9 cellular contexts compared by ENCODE assay signal in the genomic region with DNA sequence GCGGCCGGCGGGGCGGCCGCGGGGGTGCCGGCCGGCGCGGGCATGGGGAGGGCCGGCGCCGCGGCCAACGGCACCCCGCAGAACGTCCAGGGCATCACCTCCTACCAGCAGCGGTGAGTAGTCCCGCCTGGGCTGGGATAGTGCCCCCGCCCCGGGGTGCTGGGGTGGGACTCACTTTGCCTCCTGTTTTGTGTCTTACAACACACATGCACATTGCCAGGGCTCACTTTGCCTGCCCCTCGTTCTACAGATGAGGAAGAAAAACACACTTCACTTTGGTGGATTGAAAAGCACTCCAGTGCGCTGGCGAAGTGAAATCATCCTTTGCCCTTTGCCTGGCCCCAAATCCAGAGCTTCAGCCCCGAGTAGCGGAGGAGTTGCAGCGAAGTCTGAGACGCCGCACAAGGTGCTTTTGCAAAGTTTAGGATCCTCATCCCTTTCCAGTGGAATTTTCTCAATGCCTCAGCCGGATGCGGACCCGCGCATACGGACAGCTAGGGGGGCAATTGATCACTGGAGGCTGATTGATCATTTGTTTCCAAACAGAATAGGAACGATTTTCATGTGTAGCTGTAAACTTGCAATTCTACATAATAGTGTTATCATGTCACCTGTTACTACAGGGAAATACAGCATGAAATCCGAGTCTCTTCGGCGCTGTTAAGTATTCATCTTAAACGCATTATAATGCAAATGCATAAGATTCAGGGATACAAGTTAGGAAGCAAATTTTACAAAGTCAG. TPM values are rescaled to one million over a fixed set of nuclear protein-coding genes. Genes with fewer than 3 reads are reported as not detected.
A peak's percentile ranks its signal among the peaks of the same experiment; 100 is the strongest.
DNase-seq lines count a peak whose midpoint lies in the region; ATAC-seq, FAIRE-seq and TF ChIP-seq lines count a peak whose summit lies in the region.
"Had no signal": no experiment of that assay in that cellular context is flagged by ENCODE, and none has a peak within 500 bp of the region (broad histone marks: within the 10 kb centered on the region; RNA-seq: fewer than 3 reads in every experiment).

No MANE protein-coding gene starts in this region.

- no peaks in the 10 kb centered on the region for H3K9me3 Mint-ChIP-seq in osteocyte (ENCODE audit: unreplicated experiment)
- H3K9me3 Mint-ChIP-seq in activated CD4-positive, alpha-beta T cell treated with anti-CD3 and anti-CD28 coated beads, Interleukin-2, amount 10 ng/mL, durations not matched to agents 7 days and 5 days: no peaks in the 10 kb centered on the region
- H3K9me3 Mint-ChIP-seq: activated CD4-positive, alpha-beta memory T cell treated with anti-CD3 and anti-CD28 coated beads, Interleukin-2, amount 10 ng/mL, durations not matched to agents 7 days and 5 days had no signal

- peaks cover 25% of the 10 kb centered on the region for H3K4me1 Mint-ChIP-seq in osteocyte (ENCODE audit: unreplicated experiment)
- peaks cover 12% of the 10 kb centered on the region for H3K4me1 Mint-ChIP-seq in activated CD4-positive, alpha-beta T cell treated with anti-CD3 and anti-CD28 coated beads, Interleukin-2, amount 10 ng/mL, durations not matched to agents 7 days and 5 days

- no TSS peak for BruUV-seq in endothelial cell of umbilical vein (replicated peaks; lab: Mats Ljungman, UMichigan)

- FAIRE-seq in endothelial cell of umbilical vein (lab: Jason Lieb, UNC): peak; percentile 46

- H3K79me2 ChIP-seq in endothelial cell of umbilical vein (ENCODE audit: control insufficient read depth, insufficient read depth, low read length): no peaks in the 10 kb centered on the region

- DNase-seq in BJ (ENCODE audit: low read depth) (no peak), KBM-7 (peak; percentile 29), endothelial cell of umbilical vein (ENCODE audit: low read depth, low spot score) (no peak), osteocyte (ENCODE audit: extremely low spot score, unreplicated experiment) (no peak), GM03348 (ENCODE audit: low spot score) (no peak)
- DNase-seq in activated CD4-positive, alpha-beta T cell treated with anti-CD3 and anti-CD28 coated beads, Interleukin-2, amount 10 ng/mL, durations not matched to agents 7 days and 5 days: no peak
- DNase-seq in activated effector memory CD4-positive, alpha-beta T cell treated with anti-CD3 and anti-CD28 coated beads, Interleukin-2, amount 50 U/mL, for 16 hours: no peak
- DNase-seq: activated CD4-positive, alpha-beta memory T cell treated with anti-CD3 and anti-CD28 coated beads, Interleukin-2, amount 10 ng/mL, durations not matched to agents 7 days and 5 days had no signal

- ATAC-seq in HG02610 (IDR thresholded peaks at IDR 0.05; ENCODE audit: unreplicated experiment): no peak

- H3K36me3 Mint-ChIP-seq in osteocyte (ENCODE audit: unreplicated experiment): no peaks in the 10 kb centered on the region
- H3K36me3 Mint-ChIP-seq in activated CD4-positive, alpha-beta T cell treated with anti-CD3 and anti-CD28 coated beads, Interleukin-2, amount 10 ng/mL, durations not matched to agents 7 days and 5 days (ENCODE audit: low read depth): peaks cover 2% of the 10 kb centered on the region

- peak overlapping the region; percentile 37 for H3K4me2 ChIP-seq in endothelial cell of umbilical vein (ENCODE audit: insufficient read depth, low read length)

- POLR2A ChIA-PET in BJ (lab: Charles Lee): no interaction called here
- POLR2A ChIA-PET in endothelial cell of umbilical vein (lab: Charles Lee): no interaction called here
- POLR2A ChIA-PET in activated CD4-positive, alpha-beta T cell treated with anti-CD3 and anti-CD28 coated beads, Interleukin-2, amount 10 ng/mL, durations not matched to agents 7 days and 5 days (lab: Charles Lee): no interaction called here

- H2AFZ ChIP-seq in endothelial cell of umbilical vein (ENCODE audit: low read depth, low read length): no peak overlapping the region

- peaks cover 68% of the 10 kb centered on the region for H3K27me3 Mint-ChIP-seq in osteocyte (ENCODE audit: unreplicated experiment)
- H3K27me3 Mint-ChIP-seq in activated CD4-positive, alpha-beta T cell treated with anti-CD3 and anti-CD28 coated beads, Interleukin-2, amount 10 ng/mL, durations not matched to agents 7 days and 5 days: peaks cover 77% of the 10 kb centered on the region

- no peaks in the 10 kb centered on the region for H3K9me3 ChIP-seq in endothelial cell of umbilical vein (replicated peaks; ENCODE audit: control insufficient read depth, insufficient read depth, low read length)

- intact Hi-C loops in endothelial cell of umbilical vein (cut with micrococcal nuclease): loop anchor here (5.0 to 10.0 kb wide), 5 partner anchors 228 to 1120 kb away; no protein-coding TSS in a partner anchor

- in situ Hi-C loops in KBM-7 (cut with MboI; ENCODE audit: low pct_unique_long_range_greater_than_20kb, low sequenced_read_pairs): no loop called here

- TF ChIP-seq CTCF in BJ (IDR thresholded peaks at IDR 0.05; ENCODE audit: insufficient read depth, low read depth, low read length) (no peak), endothelial cell of umbilical vein (IDR thresholded peaks at IDR 0.05; ENCODE audit: extremely low read depth in 1 of 2, insufficient read depth in 1 of 2, low read depth in 1 of 2, low read length in 2 of 2) (no peak), osteocyte (IDR thresholded peaks at IDR 0.05) (no peak)

- H3K27ac ChIP-seq in endothelial cell of umbilical vein (ENCODE audit: insufficient read depth, low read depth, low read length): no peak overlapping the region

- peaks cover 50% of the 10 kb centered on the region for H3K27me3 ChIP-seq in BJ (ENCODE audit: control insufficient read depth, insufficient read depth, low read length)
- H3K27me3 ChIP-seq in endothelial cell of umbilical vein (ENCODE audit: control insufficient read depth in 2 of 2, insufficient read depth in 2 of 2, low read length in 2 of 2): peaks cover 59 to 79% of the 10 kb centered on the region in 2 experiments

- H3K4me3 Mint-ChIP-seq in osteocyte (ENCODE audit: unreplicated experiment): peak overlapping the region; percentile 70
- H3K4me3 Mint-ChIP-seq in activated CD4-positive, alpha-beta T cell treated with anti-CD3 and anti-CD28 coated beads, Interleukin-2, amount 10 ng/mL, durations not matched to agents 7 days and 5 days: no peak overlapping the region
- H3K4me3 Mint-ChIP-seq: activated CD4-positive, alpha-beta memory T cell treated with anti-CD3 and anti-CD28 coated beads, Interleukin-2, amount 10 ng/mL, durations not matched to agents 7 days and 5 days had no signal

- no peak overlapping the region for H3K9ac ChIP-seq in endothelial cell of umbilical vein (replicated peaks; ENCODE audit: extremely low read depth, insufficient read depth, low read length)

- H3K9me1 ChIP-seq in endothelial cell of umbilical vein (replicated peaks; ENCODE audit: control insufficient read depth, extremely low read depth, insufficient read depth, low read length): no peaks in the 10 kb centered on the region

- peaks cover 19% of the 10 kb centered on the region for H3K4me1 ChIP-seq in endothelial cell of umbilical vein (ENCODE audit: control insufficient read depth, extremely low read depth, insufficient read depth, low read length)

- dilution Hi-C loops in endothelial cell of umbilical vein (cut with MboI; ENCODE audit: extremely low pct_ligation_motif_present, low sequenced_read_pairs): no loop called here

- H3K27ac Mint-ChIP-seq in osteocyte (ENCODE audit: unreplicated experiment): no peak overlapping the region
- no peak overlapping the region for H3K27ac Mint-ChIP-seq in activated CD4-positive, alpha-beta T cell treated with anti-CD3 and anti-CD28 coated beads, Interleukin-2, amount 10 ng/mL, durations not matched to agents 7 days and 5 days
- H3K27ac Mint-ChIP-seq: activated CD4-positive, alpha-beta memory T cell treated with anti-CD3 and anti-CD28 coated beads, Interleukin-2, amount 10 ng/mL, durations not matched to agents 7 days and 5 days had no signal

- 0 out of 2 replicates have a peak overlapping the region, but pooled peaks have one; percentile 10 for H3K4me3 ChIP-seq in BJ (ENCODE audit: low read depth, low read length)
- H3K4me3 ChIP-seq in endothelial cell of umbilical vein (replicated peaks in 1 of 3; ENCODE audit: insufficient read depth in 1 of 3, low read depth in 1 of 3, low read length in 3 of 3): peak overlapping the region in 1 of 3 experiments; percentile 15

- TF ChIP-seq POLR2A in endothelial cell of umbilical vein (IDR thresholded peaks at IDR 0.05; ENCODE audit: low read depth, low read length): no peak

- H3K36me3 ChIP-seq in BJ (ENCODE audit: control insufficient read depth, insufficient read depth, low read length) (no peaks in the 10 kb centered on the region), endothelial cell of umbilical vein (ENCODE audit: control insufficient read depth in 2 of 2, extremely low read depth in 1 of 2, insufficient read depth in 2 of 2, low read length in 2 of 2) (no peaks in the 10 kb centered on the region)

- CTCF ChIA-PET in BJ (lab: Yijun Ruan, JAX): interaction anchor here (0.6 kb wide), 1 partner anchor 340 kb away, joined by 3 read pairs; no protein-coding TSS in a partner anchor
- CTCF ChIA-PET in endothelial cell of umbilical vein (lab: Charles Lee): no interaction called here
- CTCF ChIA-PET in activated CD4-positive, alpha-beta T cell treated with anti-CD3 and anti-CD28 coated beads, Interleukin-2, amount 10 ng/mL, durations not matched to agents 7 days and 5 days (lab: Charles Lee): no interaction called here

- H4K20me1 ChIP-seq in endothelial cell of umbilical vein (replicated peaks; ENCODE audit: control insufficient read depth, extremely low read depth, insufficient read depth, low read length): no peaks in the 10 kb centered on the region

TF ChIP-seq in endothelial cell of umbilical vein, 7 proteins besides CTCF, POLR2A, EP300 and RAD21 (continues in another document):
- TF ChIP-seq MYC (IDR thresholded peaks at IDR 0.05; ENCODE audit: low read depth, low read length): no peak
- no peak for TF ChIP-seq GATA2 (IDR thresholded peaks at IDR 0.05; ENCODE audit: insufficient read depth, insufficient read length, low read depth, low read length)
- TF ChIP-seq JUN (IDR thresholded peaks at IDR 0.05; ENCODE audit: borderline replicate concordance, insufficient read depth, insufficient read length, low read depth): no peak
- TF ChIP-seq FOS (IDR thresholded peaks at IDR 0.05; ENCODE audit: borderline replicate concordance, insufficient read depth, low read length): no peak

RNA-seq across cellular contexts. Expression of a gene that starts 3.6 kb away (rescaled TPM):
- polyA plus RNA-seq in BJ (2011; rRNA removed) (0.04 and 0.09 TPM in 2 replicates), endothelial cell of umbilical vein (0.06 and 0.10 TPM in 2 replicates)
- polyA minus RNA-seq in BJ (2011; rRNA and poly(A)+ RNA removed): 0.05 and 0.33 TPM in 2 replicates
- total RNA-seq in endothelial cell of umbilical vein (0.13 and 0.65 TPM in 2 replicates), osteocyte (2.4 and 3.3 TPM in 2 replicates)
- 0.09 and 0.13 TPM in 2 replicates for polyA plus RNA-seq in endothelial cell of umbilical vein (2011; cell fraction: cytosol; rRNA removed)
- polyA plus RNA-seq in endothelial cell of umbilical vein (2011; cell fraction: nucleus; rRNA removed): 0.07 and 0.31 TPM in 2 replicates
- polyA plus RNA-seq in endothelial cell of umbilical vein (2012): 0.09 and 0.19 TPM in 2 replicates
- 0.12 and 0.66 TPM in 2 replicates for polyA minus RNA-seq in endothelial cell of umbilical vein
- polyA minus RNA-seq in endothelial cell of umbilical vein (2011; cell fraction: cytosol; rRNA and poly(A)+ RNA removed): not detected
- 0.19 and 1.1 TPM in 2 replicates for polyA minus RNA-seq in endothelial cell of umbilical vein (2011; cell fraction: nucleus; rRNA and poly(A)+ RNA removed)
- not detected for total RNA-seq in activated CD4-positive, alpha-beta T cell treated with anti-CD3 and anti-CD28 coated beads, Interleukin-2, amount 10 ng/mL, durations not matched to agents 7 days and 5 days
- total RNA-seq: activated CD4-positive, alpha-beta memory T cell treated with anti-CD3 and anti-CD28 coated beads, Interleukin-2, amount 10 ng/mL, durations not matched to agents 7 days and 5 days had no signal
